Comparison of ENCODE assay signal across 8 cellular contexts in the genomic region with DNA sequence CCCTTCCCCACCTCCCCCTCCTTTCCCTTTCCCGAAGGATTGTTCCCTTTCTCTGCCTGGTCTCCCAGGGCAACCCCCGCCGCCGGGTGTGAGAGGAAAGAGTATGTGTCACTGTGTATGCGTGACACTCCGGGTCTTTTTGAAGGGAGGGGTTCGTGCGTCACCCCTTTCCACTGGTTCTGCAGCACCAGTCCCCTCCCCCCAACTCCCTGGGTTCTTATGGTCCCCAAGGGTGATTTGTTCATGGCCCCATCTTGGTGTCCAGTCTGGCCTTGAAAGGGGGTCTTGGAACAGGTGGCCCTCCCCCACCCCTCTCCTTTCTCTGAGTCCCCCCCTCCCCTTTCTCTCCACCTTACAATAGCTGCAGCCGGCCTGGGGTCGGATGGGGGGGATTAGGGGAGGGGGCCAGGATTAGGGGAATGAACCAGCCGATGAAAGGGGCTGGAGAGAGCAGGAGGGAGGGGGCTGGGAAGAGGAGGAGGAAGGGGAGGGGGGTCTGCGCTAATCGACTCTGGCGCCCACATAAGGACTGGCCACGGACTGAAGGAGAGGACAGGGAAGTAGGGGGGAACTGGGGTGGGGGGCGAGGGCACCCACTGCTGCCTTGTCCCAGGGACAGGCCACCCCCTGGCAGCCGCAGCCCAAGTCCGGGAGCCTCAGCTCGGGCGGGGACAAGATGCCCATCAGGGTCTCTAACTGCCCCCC. TPM values are rescaled to one million over a fixed set of nuclear protein-coding genes. Genes with fewer than 3 reads are reported as not detected.
A peak's percentile ranks its signal among the peaks of the same experiment; 100 is the strongest.
DNase-seq lines count a peak whose midpoint lies in the region; ATAC-seq lines count a peak whose summit lies in the region.

No MANE protein-coding gene starts in this region.

- H3K4me3 ChIP-seq in iPS-18a (ENCODE audit: low read length) (peak overlapping the region; percentile 80), stomach smooth muscle (ENCODE audit: low read length in 2 of 2) (peak overlapping the region; percentile 89 to 90)

- H3K4me1 Mint-ChIP-seq in activated CD4-positive, alpha-beta T cell treated with anti-CD3 and anti-CD28 coated beads, Interleukin-2, amount 10 ng/mL, durations not matched to agents 7 days and 5 days: peaks cover 59% of the 10 kb centered on the region
- H3K4me1 Mint-ChIP-seq in activated CD8-positive, alpha-beta T cell treated with anti-CD3 and anti-CD28 coated beads, Interleukin-2, amount 10 ng/mL, durations not matched to agents 7 days and 5 days (ENCODE audit: low read depth): peaks cover 66% of the 10 kb centered on the region

- no peak overlapping the region for H3K4me3 Mint-ChIP-seq in activated CD4-positive, alpha-beta T cell treated with anti-CD3 and anti-CD28 coated beads, Interleukin-2, amount 10 ng/mL, durations not matched to agents 7 days and 5 days
- peak overlapping the region; percentile 80 for H3K4me3 Mint-ChIP-seq in activated CD8-positive, alpha-beta T cell treated with anti-CD3 and anti-CD28 coated beads, Interleukin-2, amount 10 ng/mL, durations not matched to agents 7 days and 5 days

- DNase-seq in activated CD4-positive, alpha-beta T cell treated with anti-CD3 and anti-CD28 coated beads, Interleukin-2, amount 10 ng/mL, durations not matched to agents 7 days and 5 days: no peak
- no peak for DNase-seq in activated CD4-positive, alpha-beta T cell treated with anti-CD3 and anti-CD28 coated beads for 4 hours
- no peak for DNase-seq in activated CD8-positive, alpha-beta T cell treated with anti-CD3 and anti-CD28 coated beads, Interleukin-2, amount 10 ng/mL, durations not matched to agents 7 days and 5 days
- DNase-seq in globus pallidus (ENCODE audit: low spot score) (no peak), HK-2 (ENCODE audit: unreplicated experiment) (no peak)

- H3K9ac ChIP-seq in iPS-18a (ENCODE audit: low read length): peak overlapping the region; percentile 74
- H3K9ac ChIP-seq in stomach smooth muscle (ENCODE audit: low read length in 2 of 2): peak overlapping the region in 1 of 2 donors; percentile 99

- CTCF ChIA-PET in activated CD4-positive, alpha-beta T cell treated with anti-CD3 and anti-CD28 coated beads, Interleukin-2, amount 10 ng/mL, durations not matched to agents 7 days and 5 days (lab: Charles Lee): interaction anchor here (1.1 to 2.7 kb wide), 2 partner anchors 42 to 82 kb away, joined by 3 to 20 read pairs; a partner anchor contains a TSS
- CTCF ChIA-PET in activated CD8-positive, alpha-beta T cell treated with anti-CD3 and anti-CD28 coated beads, Interleukin-2, amount 10 ng/mL, durations not matched to agents 7 days and 5 days (lab: Charles Lee): interaction anchor here (2.5 kb wide), 1 partner anchor 10 kb away, joined by 13 read pairs; no protein-coding TSS in a partner anchor

- H3K9me3 Mint-ChIP-seq in activated CD4-positive, alpha-beta T cell treated with anti-CD3 and anti-CD28 coated beads, Interleukin-2, amount 10 ng/mL, durations not matched to agents 7 days and 5 days: no peaks in the 10 kb centered on the region
- no peaks in the 10 kb centered on the region for H3K9me3 Mint-ChIP-seq in activated CD8-positive, alpha-beta T cell treated with anti-CD3 and anti-CD28 coated beads, Interleukin-2, amount 10 ng/mL, durations not matched to agents 7 days and 5 days (ENCODE audit: insufficient read depth)

- peaks cover 17% of the 10 kb centered on the region for H3K4me1 ChIP-seq in iPS-18a (ENCODE audit: control insufficient read depth, low read depth, low read length)
- H3K4me1 ChIP-seq in stomach smooth muscle (ENCODE audit: control insufficient read depth, insufficient read depth, low read length): peaks cover 53% of the 10 kb centered on the region

- peaks cover 25% of the 10 kb centered on the region for H3K36me3 ChIP-seq in iPS-18a (ENCODE audit: control insufficient read depth, low read depth, low read length)
- peaks cover 29% of the 10 kb centered on the region in 2 donors for H3K36me3 ChIP-seq in stomach smooth muscle (ENCODE audit: control insufficient read depth in 2 of 2, insufficient read depth in 2 of 2, low read length in 2 of 2)

- peak overlapping the region; percentile 90 for H3K27ac Mint-ChIP-seq in activated CD4-positive, alpha-beta T cell treated with anti-CD3 and anti-CD28 coated beads, Interleukin-2, amount 10 ng/mL, durations not matched to agents 7 days and 5 days
- no peak overlapping the region for H3K27ac Mint-ChIP-seq in activated CD8-positive, alpha-beta T cell treated with anti-CD3 and anti-CD28 coated beads, Interleukin-2, amount 10 ng/mL, durations not matched to agents 7 days and 5 days

- ATAC-seq in activated CD8-positive, alpha-beta T cell treated with anti-CD3 and anti-CD28 coated beads, Interleukin-2, amount 10 ng/mL, durations not matched to agents 7 days and 5 days: no peak
- no peak for ATAC-seq in GM18861 (IDR thresholded peaks at IDR 0.05; ENCODE audit: unreplicated experiment)

- POLR2A ChIA-PET in activated CD4-positive, alpha-beta T cell treated with anti-CD3 and anti-CD28 coated beads, Interleukin-2, amount 10 ng/mL, durations not matched to agents 7 days and 5 days (lab: Charles Lee): no interaction called here
- POLR2A ChIA-PET in activated CD8-positive, alpha-beta T cell treated with anti-CD3 and anti-CD28 coated beads, Interleukin-2, amount 10 ng/mL, durations not matched to agents 7 days and 5 days (lab: Charles Lee): interaction anchor here (1.1 to 1.7 kb wide), 3 partner anchors 42 to 54 kb away, joined by 3 to 5 read pairs (median 4); no protein-coding TSS in a partner anchor

- H3K27me3 Mint-ChIP-seq in activated CD4-positive, alpha-beta T cell treated with anti-CD3 and anti-CD28 coated beads, Interleukin-2, amount 10 ng/mL, durations not matched to agents 7 days and 5 days: no peaks in the 10 kb centered on the region
- H3K27me3 Mint-ChIP-seq in activated CD8-positive, alpha-beta T cell treated with anti-CD3 and anti-CD28 coated beads, Interleukin-2, amount 10 ng/mL, durations not matched to agents 7 days and 5 days (ENCODE audit: low read depth): no peaks in the 10 kb centered on the region

- H3K36me3 Mint-ChIP-seq in activated CD4-positive, alpha-beta T cell treated with anti-CD3 and anti-CD28 coated beads, Interleukin-2, amount 10 ng/mL, durations not matched to agents 7 days and 5 days (ENCODE audit: low read depth): peaks cover 39% of the 10 kb centered on the region
- peaks cover 42% of the 10 kb centered on the region for H3K36me3 Mint-ChIP-seq in activated CD8-positive, alpha-beta T cell treated with anti-CD3 and anti-CD28 coated beads, Interleukin-2, amount 10 ng/mL, durations not matched to agents 7 days and 5 days (ENCODE audit: low read depth)

- H3K27me3 ChIP-seq in iPS-18a (ENCODE audit: control insufficient read depth, insufficient read depth, low read length) (peaks cover 44% of the 10 kb centered on the region), stomach smooth muscle (ENCODE audit: control insufficient read depth in 1 of 2, insufficient read depth in 2 of 2, low read length in 2 of 2) (no peaks in the 10 kb centered on the region)

- H3K27ac ChIP-seq in iPS-18a (ENCODE audit: low read length) (no peak overlapping the region), stomach smooth muscle (ENCODE audit: low read length) (no peak overlapping the region)

- H3K9me3 ChIP-seq in iPS-18a (ENCODE audit: control insufficient read depth, low read depth, low read length) (no peaks in the 10 kb centered on the region), stomach smooth muscle (ENCODE audit: control insufficient read depth in 2 of 2, low read length in 2 of 2) (no peaks in the 10 kb centered on the region)

RNA-seq across cellular contexts. Expression of a gene that starts 1.3 kb away (rescaled TPM):
- total RNA-seq in activated CD4-positive, alpha-beta T cell treated with anti-CD3 and anti-CD28 coated beads, Interleukin-2, amount 10 ng/mL, durations not matched to agents 7 days and 5 days: 10 to 100 TPM; 38.1 to 44.0 TPM
- 10 to 100 TPM; 39.8 to 44.6 TPM for total RNA-seq in activated CD8-positive, alpha-beta T cell treated with anti-CD3 and anti-CD28 coated beads, Interleukin-2, amount 10 ng/mL, durations not matched to agents 7 days and 5 days

RNA-seq across cellular contexts. Expression of a gene that starts 2.6 kb away (rescaled TPM):
- 10 to 100 TPM; 11.0 to 13.6 TPM for total RNA-seq in activated CD4-positive, alpha-beta T cell treated with anti-CD3 and anti-CD28 coated beads, Interleukin-2, amount 10 ng/mL, durations not matched to agents 7 days and 5 days
- total RNA-seq in activated CD8-positive, alpha-beta T cell treated with anti-CD3 and anti-CD28 coated beads, Interleukin-2, amount 10 ng/mL, durations not matched to agents 7 days and 5 days: 10 to 100 TPM; 13.9 to 14.1 TPM

RNA-seq across cellular contexts. Expression of a gene that starts 6.3 kb away (rescaled TPM):
- 10 to 100 TPM; 34.8 to 48.5 TPM for total RNA-seq in activated CD4-positive, alpha-beta T cell treated with anti-CD3 and anti-CD28 coated beads, Interleukin-2, amount 10 ng/mL, durations not matched to agents 7 days and 5 days
- 10 to 100 TPM; 45.6 to 50.8 TPM for total RNA-seq in activated CD8-positive, alpha-beta T cell treated with anti-CD3 and anti-CD28 coated beads, Interleukin-2, amount 10 ng/mL, durations not matched to agents 7 days and 5 days

RNA-seq across cellular contexts. Expression of a gene that starts 6.6 kb away (rescaled TPM):
- total RNA-seq in activated CD4-positive, alpha-beta T cell treated with anti-CD3 and anti-CD28 coated beads, Interleukin-2, amount 10 ng/mL, durations not matched to agents 7 days and 5 days: 10 to 100 TPM; 45.0 to 46.2 TPM
- 10 to 100 TPM; 33.5 to 34.5 TPM for total RNA-seq in activated CD8-positive, alpha-beta T cell treated with anti-CD3 and anti-CD28 coated beads, Interleukin-2, amount 10 ng/mL, durations not matched to agents 7 days and 5 days

RNA-seq across cellular contexts. Expression of a gene that starts 14.7 kb away (rescaled TPM):
- 1 to 10 TPM; 1.3 to 1.4 TPM for total RNA-seq in activated CD4-positive, alpha-beta T cell treated with anti-CD3 and anti-CD28 coated beads, Interleukin-2, amount 10 ng/mL, durations not matched to agents 7 days and 5 days
- under 1 TPM; 0.71 to 0.83 TPM for total RNA-seq in activated CD8-positive, alpha-beta T cell treated with anti-CD3 and anti-CD28 coated beads, Interleukin-2, amount 10 ng/mL, durations not matched to agents 7 days and 5 days
